In the genomic region with DNA sequence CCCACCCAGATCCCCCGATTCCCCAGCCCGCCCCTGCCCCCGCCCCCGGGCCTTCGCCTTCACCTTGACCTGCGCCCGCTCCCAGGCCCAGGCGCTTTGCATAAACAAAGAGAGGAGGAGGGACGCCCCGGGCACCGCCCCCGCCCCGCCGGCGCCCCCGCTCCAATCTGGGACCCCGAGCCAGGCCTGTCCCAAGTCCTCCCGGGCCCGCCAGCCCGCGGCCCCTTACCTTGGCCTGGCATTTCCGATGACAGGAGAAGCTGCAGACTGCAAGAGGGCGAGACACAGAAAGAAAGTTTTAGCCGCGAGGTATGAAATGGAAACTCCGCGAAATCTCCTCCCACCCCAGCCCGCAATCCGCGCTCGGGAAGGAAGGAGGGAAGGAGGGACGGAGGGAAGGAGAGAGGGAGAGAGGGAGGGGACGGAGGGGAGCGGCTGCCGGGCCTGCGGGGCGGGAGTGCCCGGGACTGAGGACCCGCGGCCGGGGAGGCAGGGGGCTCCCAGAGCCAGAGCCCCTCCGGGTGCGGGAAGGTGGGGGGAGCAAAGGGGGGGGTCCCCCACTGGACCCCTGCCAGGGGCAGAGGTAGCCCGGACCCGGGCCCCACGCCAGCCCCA, we compare ENCODE assay signal across 12 cellular contexts. TPM values are rescaled to one million over a fixed set of nuclear protein-coding genes. Genes with fewer than 3 reads are reported as not detected.
A peak's percentile ranks its signal among the peaks of the same experiment; 100 is the strongest.
DNase-seq lines count a peak whose midpoint lies in the region; ATAC-seq and TF ChIP-seq lines count a peak whose summit lies in the region.
"Had no signal": no experiment of that assay in that cellular context is flagged by ENCODE, and none has a peak within 500 bp of the region (broad histone marks: within the 10 kb centered on the region; RNA-seq: fewer than 3 reads in every experiment).

No MANE protein-coding gene starts in this region.

- peak overlapping the region; percentile 64 to 91 (median 86) for H3K27ac ChIP-seq in heart left ventricle
- H3K27ac ChIP-seq in neural cell (ENCODE audit: low read length), result no peak overlapping the region
- H3K27ac ChIP-seq in aorta (ENCODE audit: low read depth in 1 of 2, low read length in 2 of 2), result peak overlapping the region in 1 of 2 donors; percentile 8
- H3K27ac ChIP-seq: epithelial cell of prostate had no signal

- TF ChIP-seq CTCF in heart left ventricle (IDR thresholded peaks at IDR 0.05) (no peak), neural cell (IDR thresholded peaks at IDR 0.05; ENCODE audit: poor library complexity, severe bottlenecking) (no peak)

- no peaks in the 10 kb centered on the region for H3K79me2 ChIP-seq in neural cell (replicated peaks; ENCODE audit: insufficient read depth, low read length)

- no peaks in the 10 kb centered on the region for H3K9me3 ChIP-seq in heart left ventricle
- no peaks in the 10 kb centered on the region for H3K9me3 ChIP-seq in neural cell (ENCODE audit: low read length)
- no peaks in the 10 kb centered on the region for H3K9me3 ChIP-seq in aorta (ENCODE audit: control insufficient read depth, low read length)

- WGBS in heart left ventricle, 4 donors, result 5 to 13% (median 7%) methylated on average over 33 to 46 of the region's 46 CpGs
- WGBS in aorta, 2 donors, result 6 to 7% methylated on average over 40 to 46 of the region's 46 CpGs

- intact Hi-C loops in heart left ventricle (cut with DNase I) (no loop called here), aorta (cut with DNase I) (no loop called here)

- ATAC-seq in heart left ventricle (peak in 3 of 4 donors; percentile 11 to 50 (median 29)), aorta (ENCODE audit: low FRiP score) (peak; percentile 51), HG03469 (IDR thresholded peaks at IDR 0.05; ENCODE audit: unreplicated experiment) (no peak)

- no peak overlapping the region for H3K4me2 ChIP-seq in neural cell (ENCODE audit: low read length)

- no peaks in the 10 kb centered on the region for H3F3A ChIP-seq in neural cell (ENCODE audit: insufficient read depth, low read length, poor library complexity, severe bottlenecking)

- TF ChIP-seq POLR2A in heart left ventricle (IDR thresholded peaks at IDR 0.05), result no peak

- no peak for TF ChIP-seq RAD21 in neural cell (conservative IDR thresholded peaks at IDR 0.05)

- H3K4me3 ChIP-seq in heart left ventricle, result peak overlapping the region; percentile 5 to 84 (median 62)
- H3K4me3 ChIP-seq in neural cell (ENCODE audit: low read length), result peak overlapping the region; percentile 23
- H3K4me3 ChIP-seq in aorta (ENCODE audit: low read length in 2 of 2), result peak overlapping the region; percentile 63 to 68

- H3K9ac ChIP-seq in neural cell (ENCODE audit: low read length), result no peak overlapping the region

- peak; percentile 49 for DNase-seq in activated effector memory CD4-positive, alpha-beta T cell treated with anti-CD3 and anti-CD28 coated beads, Interleukin-2, amount 50 U/mL, for 16 hours
- no peak for DNase-seq in activated effector memory CD4-positive, alpha-beta T cell treated with Interleukin-2 at 50 U/mL for 16 hours
- peak in 2 of 5 donors; percentile 49 to 65 for DNase-seq in heart left ventricle
- peak in 1 of 2 donors; percentile 80 for DNase-seq in aorta
- no peak for DNase-seq in NCI-H2196 treated with DMSO at 0.1 percent for 48 hours (lab: John Stamatoyannopoulos, UW; ENCODE audit: unreplicated experiment)
- no peak for DNase-seq in UCSD-AML1 (lab: John Stamatoyannopoulos, UW; ENCODE audit: unreplicated experiment)
- DNase-seq: activated CD4-positive, CD25-positive, alpha-beta regulatory T cell treated with anti-CD3 and anti-CD28 coated beads, Interleukin-2, amount 50 U/mL, for 72 hours; NCI-H2081 treated with DMSO at 0.1 percent for 48 hours; stimulated activated CD4-positive, alpha-beta T cell treated with anti-CD3 and anti-CD28 coated beads, Interleukin-4, amount 100 ng/mL, for 24 hours had no signal

- H4K20me1 ChIP-seq in neural cell (ENCODE audit: insufficient read depth), result no peaks in the 10 kb centered on the region

- H3K4me1 ChIP-seq in heart left ventricle (peaks cover 8 to 96% (median 56%) of the 10 kb centered on the region in 12 donors), aorta (ENCODE audit: control insufficient read depth in 1 of 2, insufficient read depth in 2 of 2, low read length in 2 of 2) (no peaks in the 10 kb centered on the region)

- H3K36me3 ChIP-seq in heart left ventricle (peaks cover 0 to 8% (median 0%) of the 10 kb centered on the region in 9 donors), neural cell (ENCODE audit: insufficient read depth, low read length) (no peaks in the 10 kb centered on the region), aorta (ENCODE audit: control insufficient read depth in 1 of 2, insufficient read depth in 2 of 2, low read length in 1 of 2) (no peaks in the 10 kb centered on the region)

- H2AFZ ChIP-seq in neural cell (ENCODE audit: low read depth, low read length), result no peak overlapping the region

- H3K27me3 ChIP-seq in heart left ventricle (no peaks in the 10 kb centered on the region), neural cell (ENCODE audit: insufficient read depth, low read depth, low read length) (peaks cover 27% of the 10 kb centered on the region), aorta (ENCODE audit: control insufficient read depth in 1 of 2, insufficient read depth in 2 of 2, low read length in 1 of 2) (no peaks in the 10 kb centered on the region)

- no peaks in the 10 kb centered on the region for H3K9me2 ChIP-seq in neural cell (ENCODE audit: insufficient read depth, low read length)

- no peak for TF ChIP-seq EP300 in neural cell (conservative IDR thresholded peaks at IDR 0.05; ENCODE audit: poor library complexity, severe bottlenecking)

TF ChIP-seq in neural cell, 6 proteins besides CTCF, POLR2A, EP300 and RAD21:
- TF ChIP-seq MXI1 (conservative IDR thresholded peaks at IDR 0.05; ENCODE audit: poor library complexity, severe bottlenecking), result no peak
- peak; percentile 37 for TF ChIP-seq EZH2 (IDR thresholded peaks at IDR 0.05; ENCODE audit: borderline replicate concordance, insufficient read depth, low read length, poor library complexity, severe bottlenecking)

RNA-seq across cellular contexts. Expression of a gene that starts 24.2 kb away (rescaled TPM):
- total RNA-seq in heart left ventricle, result 100 to 1,000 TPM; 513 to 899 (median 742) TPM
- polyA plus RNA-seq in heart left ventricle, result 100 to 1,000 TPM; 243 to 339 TPM
- polyA plus RNA-seq in neural cell, result 1.5 and 2.1 TPM in 2 replicates
- 8.8 and 9.7 TPM in 2 replicates for polyA minus RNA-seq in neural cell
- total RNA-seq in aorta, result 1,000 to 10,000 TPM; 1,456 to 1,949 TPM
- 100 to 1,000 TPM; 303 to 404 TPM for polyA plus RNA-seq in aorta

Comparison
In these comparisons a context has a peak if more than half of its experiments do, and no peak if none do; other contexts are left out.
1. RNA of a gene that starts 24.2 kb away (polyA plus RNA-seq): 303 to 404 TPM in aorta and 243 to 339 TPM in heart left ventricle; 1.5 to 2.1 TPM in neural cell; every median in the first group is over 10 times any median in the second.
2. Peak in every context shown above with its lines, with median percentiles within 50 percentile points of each other: H3K4me3 ChIP-seq.